ENCODE assay signal across 23 cellular contexts in the genomic region with DNA sequence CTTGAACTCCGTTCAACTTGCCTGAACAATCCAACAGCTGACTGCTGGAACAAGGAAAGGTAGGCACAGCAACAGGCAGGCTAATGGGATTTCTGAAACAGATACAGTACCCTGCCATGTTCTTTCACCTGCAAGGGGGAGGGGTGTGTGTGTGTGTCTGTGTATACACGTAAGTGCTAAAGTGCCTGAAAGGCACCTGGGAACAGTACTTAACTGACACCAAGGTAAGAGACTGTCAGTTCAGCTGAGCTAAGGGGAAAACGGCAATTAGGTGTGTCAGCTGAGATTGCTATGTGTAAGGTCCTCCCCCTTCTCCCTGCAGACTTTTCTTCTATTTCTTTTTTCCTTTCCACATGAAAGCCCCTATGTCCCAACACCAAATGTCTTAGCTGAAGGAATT. TPM values are rescaled to one million over a fixed set of nuclear protein-coding genes. Genes with fewer than 3 reads are reported as not detected.
A peak's percentile ranks its signal among the peaks of the same experiment; 100 is the strongest.
DNase-seq lines count a peak whose midpoint lies in the region; ATAC-seq, FAIRE-seq and TF ChIP-seq lines count a peak whose summit lies in the region.
"Had no signal": no experiment of that assay in that cellular context is flagged by ENCODE, and none has a peak within 500 bp of the region (broad histone marks: within the 10 kb centered on the region; RNA-seq: fewer than 3 reads in every experiment).

No MANE protein-coding gene starts in this region.

- intact Hi-C loops in Calu3 (cut with micrococcal nuclease; ENCODE audit: unreplicated experiment) (loop anchor here (2.0 to 5.0 kb wide), 3 partner anchors 15 to 205 kb away; no protein-coding TSS in a partner anchor), K562 (cut with micrococcal nuclease) (no loop called here), CD14-positive monocyte (cut with micrococcal nuclease) (no loop called here)
- intact Hi-C loops in naive thymus-derived CD4-positive, alpha-beta T cell (cut with micrococcal nuclease), result no loop called here

- 83% methylated on average over 3 of the region's 3 CpGs for WGBS in K562 (ENCODE audit: insufficient coverage, low coverage, missing lambda C conversion rate)

- no peak for FAIRE-seq in K562 (lab: Jason Lieb, UNC)
- FAIRE-seq: A204.1 had no signal

- H3K27me3 ChIP-seq in K562 (ENCODE audit: control insufficient read depth in 2 of 2, insufficient read depth in 2 of 2, low read length in 2 of 2), result no peaks in the 10 kb centered on the region
- no peaks in the 10 kb centered on the region for H3K27me3 ChIP-seq in naive thymus-derived CD4-positive, alpha-beta T cell (ENCODE audit: control insufficient read depth in 2 of 2, insufficient read depth in 2 of 2, low read length in 2 of 2)
- H3K27me3 ChIP-seq: BE2C, esophagus squamous epithelium had no signal

- H3K4me3 ChIP-seq in K562, result no peak overlapping the region
- no peak overlapping the region for H3K4me3 ChIP-seq in naive thymus-derived CD4-positive, alpha-beta T cell (ENCODE audit: low read length)
- H3K4me3 ChIP-seq: esophagus squamous epithelium, smooth muscle cell had no signal

- H2AFZ ChIP-seq in K562 (ENCODE audit: low read depth, low read length), result no peak overlapping the region

- CTCF ChIA-PET in Calu3 (lab: Charles Lee), result interaction anchor here (0.7 kb wide), 1 partner anchor 34 kb away, joined by 4 read pairs; no protein-coding TSS in a partner anchor
- CTCF ChIA-PET in K562 (lab: Yijun Ruan, JAX; ENCODE audit: low intra/inter-chr PET ratio), result no interaction called here
- CTCF ChIA-PET in naive thymus-derived CD4-positive, alpha-beta T cell (lab: Charles Lee), result interaction anchor here (0.5 kb wide), 1 partner anchor 1430 kb away, joined by 3 read pairs; no protein-coding TSS in a partner anchor

- H4K20me1 ChIP-seq in K562 (replicated peaks; ENCODE audit: control insufficient read depth, insufficient read depth, low read length), result no peaks in the 10 kb centered on the region

- TF ChIP-seq EP300 in K562 (IDR thresholded peaks at IDR 0.05; ENCODE audit: low read length), result no peak

- in situ Hi-C loops in K562 (cut with MboI), result no loop called here

- no peaks in the 10 kb centered on the region for H3K9me3 Mint-ChIP-seq in Calu3 (ENCODE audit: low read depth, unreplicated experiment)
- no peaks in the 10 kb centered on the region for H3K9me3 Mint-ChIP-seq in naive thymus-derived CD4-positive, alpha-beta T cell
- peaks cover 0 to 2% (median 0%) of the 10 kb centered on the region in 7 donors for H3K9me3 Mint-ChIP-seq in CD14-positive monocyte
- H3K9me3 Mint-ChIP-seq: H9 had no signal

- no peak overlapping the region for H3K9ac ChIP-seq in K562 (ENCODE audit: insufficient read depth in 1 of 2, low read depth in 2 of 2, low read length in 2 of 2)

- POLR2A ChIA-PET in K562 (lab: Yijun Ruan, JAX), result interaction anchor here (0.7 to 2.3 kb wide), 8 partner anchors 8 to 522 kb away, joined by 3 to 6 read pairs (median 4); partner anchors contain the start of gene NAMPT
- POLR2A ChIA-PET in naive thymus-derived CD4-positive, alpha-beta T cell (lab: Charles Lee), result no interaction called here

- peaks cover 98% of the 10 kb centered on the region for H3K36me3 ChIP-seq in K562 (ENCODE audit: control insufficient read depth, insufficient read depth, low read length)
- peaks cover 0 to 35% (median 0%) of the 10 kb centered on the region in 3 experiments for H3K36me3 ChIP-seq in naive thymus-derived CD4-positive, alpha-beta T cell (ENCODE audit: control insufficient read depth in 2 of 3, insufficient read depth in 3 of 3, low read length in 3 of 3)

- no peak overlapping the region for H3K4me3 Mint-ChIP-seq in Calu3 (ENCODE audit: low read depth, unreplicated experiment)
- no peak overlapping the region for H3K4me3 Mint-ChIP-seq in naive thymus-derived CD4-positive, alpha-beta T cell
- no peak overlapping the region for H3K4me3 Mint-ChIP-seq in CD14-positive monocyte
- H3K4me3 Mint-ChIP-seq: H9 had no signal

- no TSS peak for BruUV-seq in Calu3 (replicated peaks; lab: Mats Ljungman, UMichigan)
- BruUV-seq in K562 (replicated peaks; lab: Mats Ljungman, UMichigan), result no TSS peak

- H3K4me1 ChIP-seq in K562 (replicated peaks in 1 of 2; ENCODE audit: control insufficient read depth in 2 of 2, insufficient read depth in 2 of 2, low read length in 2 of 2), result no peaks in the 10 kb centered on the region
- peaks cover 0 to 8% of the 10 kb centered on the region in 2 donors for H3K4me1 ChIP-seq in naive thymus-derived CD4-positive, alpha-beta T cell (ENCODE audit: control insufficient read depth in 2 of 2, insufficient read depth in 2 of 2, low read length in 2 of 2)
- H3K4me1 ChIP-seq: BE2C, Caco-2 had no signal

- no peak overlapping the region for H3K27ac ChIP-seq in K562 (ENCODE audit: extremely low read depth, low read depth, low read length)
- no peak overlapping the region for H3K27ac ChIP-seq in naive thymus-derived CD4-positive, alpha-beta T cell (ENCODE audit: low read depth, low read length)
- H3K27ac ChIP-seq: esophagus squamous epithelium had no signal

- DNase-seq in NCI-H82 (lab: John Stamatoyannopoulos, UW) (peak; percentile 12), NCI-H82 treated with DMSO at 0.1 percent for 48 hours (lab: John Stamatoyannopoulos, UW; ENCODE audit: unreplicated experiment) (no peak), Calu3 (no peak), K562 (ENCODE audit: extremely low read depth in 1 of 4, low spot score in 3 of 4) (no peak), superior temporal gyrus (ENCODE audit: extremely low spot score) (no peak), CD14-positive monocyte (ENCODE audit: low spot score) (no peak)
- DNase-seq in naive thymus-derived CD4-positive, alpha-beta T cell, result no peak
- DNase-seq: activated CD4-positive, CD25-positive, alpha-beta regulatory T cell; activated gamma-delta T cell; anterior cingulate cortex; BE2C; Caco-2; central memory CD4-positive, alpha-beta T cell; esophagus squamous epithelium; H9; left cardiac atrium; NCI-H2029; NCI-H446 treated with DMSO at 0.1 percent for 48 hours; stimulated activated CD4-positive, alpha-beta T cell treated with anti-CD3 and anti-CD28 coated beads, Interleukin-4, amount 100 ng/mL, for 1 hour; T1000 had no signal

- no peaks in the 10 kb centered on the region for H3K9me3 ChIP-seq in K562 (replicated peaks; ENCODE audit: control insufficient read depth, insufficient read depth, low read depth, low read length)
- no peaks in the 10 kb centered on the region for H3K9me3 ChIP-seq in naive thymus-derived CD4-positive, alpha-beta T cell (ENCODE audit: control insufficient read depth in 2 of 3, low read length in 3 of 3)
- H3K9me3 ChIP-seq: BE2C, Caco-2, esophagus squamous epithelium had no signal

- no peak for TF ChIP-seq RAD21 in K562 (CRISPR knock-in tag; conservative IDR thresholded peaks at IDR 0.05 in 1 of 2, IDR thresholded peaks at IDR 0.05 in 1 of 2)

- peak overlapping the region; percentile 8 for H3K27ac Mint-ChIP-seq in Calu3 (ENCODE audit: unreplicated experiment)
- no peak overlapping the region for H3K27ac Mint-ChIP-seq in naive thymus-derived CD4-positive, alpha-beta T cell
- no peak overlapping the region for H3K27ac Mint-ChIP-seq in CD14-positive monocyte
- H3K27ac Mint-ChIP-seq: H9 had no signal

- H3K4me1 Mint-ChIP-seq in Calu3 (ENCODE audit: low read depth, unreplicated experiment) (peaks cover 27% of the 10 kb centered on the region), CD14-positive monocyte (no peaks in the 10 kb centered on the region)
- H3K4me1 Mint-ChIP-seq in naive thymus-derived CD4-positive, alpha-beta T cell, result peaks cover 7 to 49% (median 15%) of the 10 kb centered on the region in 7 donors

- no peaks in the 10 kb centered on the region for H3K79me2 ChIP-seq in K562 (ENCODE audit: control insufficient read depth, insufficient read depth, low read length)

- no peaks in the 10 kb centered on the region for H3K9me1 ChIP-seq in K562 (ENCODE audit: control insufficient read depth, insufficient read depth, low read length)

- no peaks in the 10 kb centered on the region for H3K27me3 Mint-ChIP-seq in Calu3 (ENCODE audit: unreplicated experiment)
- H3K27me3 Mint-ChIP-seq in naive thymus-derived CD4-positive, alpha-beta T cell, result no peaks in the 10 kb centered on the region
- peaks cover 0 to 5% (median 3%) of the 10 kb centered on the region in 3 donors for H3K27me3 Mint-ChIP-seq in CD14-positive monocyte (ENCODE audit: low read depth in 3 of 3)

- TF ChIP-seq CTCF in Calu3 (IDR thresholded peaks at IDR 0.05; ENCODE audit: unreplicated experiment) (no peak), K562 (IDR thresholded peaks at IDR 0.05 in 2 of 3, conservative IDR thresholded peaks at IDR 0.05 in 1 of 3; ENCODE audit: insufficient read depth in 2 of 3, low read depth in 1 of 3, low read length in 3 of 3) (no peak), CD14-positive monocyte (IDR thresholded peaks at IDR 0.05) (no peak)

- no peak overlapping the region for H3K4me2 ChIP-seq in K562 (ENCODE audit: insufficient read depth, low read length)
- H3K4me2 ChIP-seq: smooth muscle cell had no signal

- peaks cover 95% of the 10 kb centered on the region for H3K36me3 Mint-ChIP-seq in Calu3 (ENCODE audit: insufficient read depth, unreplicated experiment)
- peaks cover 14 to 84% (median 50%) of the 10 kb centered on the region in 5 donors for H3K36me3 Mint-ChIP-seq in naive thymus-derived CD4-positive, alpha-beta T cell
- H3K36me3 Mint-ChIP-seq in CD14-positive monocyte, result peaks cover 77 to 92% of the 10 kb centered on the region in 2 donors

- peak; percentile 20; the same call in 2 of the 3 replicates for ATAC-seq in K562
- ATAC-seq in naive thymus-derived CD4-positive, alpha-beta T cell, result peak; percentile 19
- no peak for ATAC-seq in GM21717 (IDR thresholded peaks at IDR 0.05; ENCODE audit: unreplicated experiment)

- no peak for TF ChIP-seq POLR2A in K562 (conservative IDR thresholded peaks at IDR 0.05)

RNA-seq across cellular contexts. Expression of gene NAMPT, which starts 27.0 kb away (rescaled TPM):
- 343 and 364 TPM in 2 replicates for total RNA-seq in Calu3 (2022)
- total RNA-seq in K562 (2011; cell fraction: chromatin; rRNA removed; ENCODE audit: low replicate concordance), result 53.3 and 184 TPM in 2 replicates
- 23.0 and 32.8 TPM in 2 replicates for total RNA-seq in K562 (2011; cell fraction: nucleolus; rRNA removed)
- 75.4 and 125 TPM in 2 replicates for total RNA-seq in K562 (2011; cell fraction: nucleoplasm; rRNA removed)
- 61.4 and 71.7 TPM in 2 replicates for total RNA-seq in K562 (2014; rRNA removed)
- 160 and 179 TPM in 2 replicates for total RNA-seq in K562 (2014; rRNA removed; fragmentation: Illumina TruSeq; extraction: Trizol)
- total RNA-seq in K562 (2015; rRNA removed; fragmentation: Illumina TruSeq; extraction: Trizol), result 134 and 151 TPM in 2 replicates
- total RNA-seq in K562 (2021), result 134 and 150 TPM in 2 replicates
- 70.1 and 106 TPM in 2 replicates for polyA plus RNA-seq in K562 (2011; rRNA removed)
- polyA plus RNA-seq in K562 (2011; cell fraction: cytosol; rRNA removed), result 16.2 and 27.0 TPM in 2 replicates
- 20.3 and 26.6 TPM in 2 replicates for polyA plus RNA-seq in K562 (2011; cell fraction: nucleus; rRNA removed)
- 86.7 and 97.4 TPM in 2 replicates for polyA plus RNA-seq in K562 (2012)
- 113 and 133 TPM in 2 replicates for polyA plus RNA-seq in K562 (2014; fragmentation: Illumina TruSeq; extraction: Trizol)
- 10 to 100 TPM; 41.1 to 56.6 TPM for polyA plus RNA-seq in K562 (2014; fragmentation: Nextera tagmentation; extraction: Ambion mirVana)
- polyA plus RNA-seq in K562 (2014; rRNA removed), result 79.6 and 90.7 TPM in 2 replicates
- polyA minus RNA-seq in K562 (2011; rRNA and poly(A)+ RNA removed), result 158 and 163 TPM in 2 replicates
- polyA minus RNA-seq in K562 (2011; cell fraction: cytosol; rRNA and poly(A)+ RNA removed), result 86.7 and 104 TPM in 2 replicates
- 62.3 and 99.6 TPM in 2 replicates for polyA minus RNA-seq in K562 (2011; cell fraction: nucleus; rRNA and poly(A)+ RNA removed)
- 100 to 1,000 TPM in 2 of 5 experiments, 10 to 100 TPM in 3; 22.2 to 731 (median 88.7) TPM for total RNA-seq in naive thymus-derived CD4-positive, alpha-beta T cell
- 10 to 100 TPM; 13.9 to 18.9 TPM for polyA plus RNA-seq in naive thymus-derived CD4-positive, alpha-beta T cell
- polyA plus RNA-seq in CD14-positive monocyte, result 100 to 1,000 TPM in 1 of 2 donors, 10 to 100 TPM in 1; 71.3 to 133 TPM
